Comparison of ENCODE assay signal across 8 cellular contexts in the genomic region with DNA sequence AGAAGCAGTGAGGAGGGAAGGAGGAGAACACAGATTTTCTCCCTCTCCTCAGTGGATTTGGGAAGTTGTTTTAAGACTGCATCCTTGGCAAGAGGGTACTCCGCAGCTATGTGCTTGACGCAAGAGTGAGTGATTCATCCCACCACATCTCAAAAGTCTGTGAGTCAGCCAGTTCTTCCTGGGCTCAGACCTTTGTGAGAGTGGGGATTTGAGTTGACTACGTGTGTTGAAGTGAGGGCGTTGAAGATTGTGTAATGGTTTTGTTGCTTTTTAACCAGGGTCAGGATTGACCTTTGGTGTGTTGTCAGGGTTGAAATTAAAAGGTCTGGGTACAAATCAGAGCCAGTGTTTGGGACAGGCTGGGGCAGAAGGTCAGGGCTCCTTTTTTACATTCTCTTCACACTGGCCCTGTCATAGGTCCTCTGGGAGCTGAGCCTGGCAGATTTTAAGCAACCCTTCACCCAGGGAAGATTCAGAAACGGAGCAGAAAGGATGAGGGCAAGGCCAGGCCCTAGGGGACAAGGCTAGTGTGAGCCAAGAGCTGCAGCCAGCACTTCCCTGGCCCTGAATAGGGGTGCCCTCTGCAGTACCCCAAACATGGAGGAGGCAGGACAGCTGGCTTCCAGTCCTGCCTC. TPM values are rescaled to one million over a fixed set of nuclear protein-coding genes. Genes with fewer than 3 reads are reported as not detected.
DNase-seq lines count a peak whose midpoint lies in the region; ATAC-seq, FAIRE-seq and TF ChIP-seq lines count a peak whose summit lies in the region.

No MANE protein-coding gene starts in this region.

- in situ Hi-C loops in ACHN (cut with HindIII; ENCODE audit: low pct_ligation_motif_present, low pct_unique_long_range_greater_than_20kb, low sequenced_read_pairs) (no loop called here), KBM-7 (cut with MboI; ENCODE audit: low pct_unique_long_range_greater_than_20kb, low sequenced_read_pairs) (no loop called here), astrocyte of the cerebellum (cut with HindIII; ENCODE audit: low sequenced_read_pairs) (no loop called here), HAP-1 (cut with MboI; ENCODE audit: low sequenced_read_pairs) (loop anchor here (10.0 kb wide), 1 partner anchor 276 kb away; no protein-coding TSS in a partner anchor)

- DNase-seq in ACHN = peak; percentile 97
- peak; percentile 16 for DNase-seq in KBM-7
- DNase-seq in astrocyte of the cerebellum (ENCODE audit: low read depth) = peak; percentile 100
- DNase-seq in left lung = peak in 1 of 2 donors; percentile 72
- DNase-seq in urothelium cell line (ENCODE audit: low spot score) = peak; percentile 88
- no peak for DNase-seq in OCI-M2 (lab: John Stamatoyannopoulos, UW; ENCODE audit: unreplicated experiment)
- DNase-seq in HAP-1 (ENCODE audit: low spot score in 2 of 2) = no peak

- H3K27ac ChIP-seq in left lung = peak overlapping the region; percentile 84 to 91

- H3K4me3 ChIP-seq in astrocyte of the cerebellum (ENCODE audit: low read depth, low read length) = no peak overlapping the region
- no peak overlapping the region for H3K4me3 ChIP-seq in left lung
- no peak overlapping the region for H3K4me3 ChIP-seq in HAP-1

- TF ChIP-seq CTCF in astrocyte of the cerebellum (IDR thresholded peaks at IDR 0.05; ENCODE audit: low read depth, low read length, missing control alignments) (no peak), left lung (IDR thresholded peaks at IDR 0.05) (no peak)

- no peaks in the 10 kb centered on the region for H3K36me3 ChIP-seq in left lung
- H3K36me3 ChIP-seq in HAP-1 (replicated peaks) = no peaks in the 10 kb centered on the region

- peaks cover 0 to 6% of the 10 kb centered on the region in 2 donors for H3K27me3 ChIP-seq in left lung
- H3K27me3 ChIP-seq in HAP-1 (ENCODE audit: low read depth) = no peaks in the 10 kb centered on the region

- no peak for FAIRE-seq in urothelium cell line (lab: Jason Lieb, UNC)

- intact Hi-C loops in left lung (cut with DNase I) = no loop called here

- H3K9me3 ChIP-seq in left lung = no peaks in the 10 kb centered on the region
- no peaks in the 10 kb centered on the region for H3K9me3 ChIP-seq in HAP-1

- peak; percentile 93 for ATAC-seq in left lung
- ATAC-seq in HG03025 (IDR thresholded peaks at IDR 0.05; ENCODE audit: low FRiP score, unreplicated experiment) = no peak

- H3K4me1 ChIP-seq in left lung = peaks cover 20 to 22% of the 10 kb centered on the region in 2 donors
- H3K4me1 ChIP-seq in HAP-1 = no peaks in the 10 kb centered on the region; the same call in 1 of the 2 replicates

RNA-seq across cellular contexts. Expression of a gene that starts 4.2 kb away (rescaled TPM):
- not detected for total RNA-seq in left lung

RNA-seq across cellular contexts. Expression of a gene that starts 12.7 kb away (rescaled TPM):
- 10 to 100 TPM; 20.3 to 27.4 TPM for total RNA-seq in left lung

RNA-seq across cellular contexts. Expression of a gene that starts 52.0 kb away (rescaled TPM):
- total RNA-seq in left lung = under 1 TPM in 1 of 2 donors, not detected in 1; 0.61 TPM

Comparison
In these comparisons a context has a peak if more than half of its experiments do, and no peak if none do; other contexts are left out.
1. DNase-seq: peak in ACHN (single experiment), KBM-7 (single experiment), astrocyte of the cerebellum (single experiment) and urothelium cell line (single experiment); none in OCI-M2 (single experiment) and HAP-1 (0 of 2).